ENCODE assay signal across 8 cellular contexts in the genomic region with DNA sequence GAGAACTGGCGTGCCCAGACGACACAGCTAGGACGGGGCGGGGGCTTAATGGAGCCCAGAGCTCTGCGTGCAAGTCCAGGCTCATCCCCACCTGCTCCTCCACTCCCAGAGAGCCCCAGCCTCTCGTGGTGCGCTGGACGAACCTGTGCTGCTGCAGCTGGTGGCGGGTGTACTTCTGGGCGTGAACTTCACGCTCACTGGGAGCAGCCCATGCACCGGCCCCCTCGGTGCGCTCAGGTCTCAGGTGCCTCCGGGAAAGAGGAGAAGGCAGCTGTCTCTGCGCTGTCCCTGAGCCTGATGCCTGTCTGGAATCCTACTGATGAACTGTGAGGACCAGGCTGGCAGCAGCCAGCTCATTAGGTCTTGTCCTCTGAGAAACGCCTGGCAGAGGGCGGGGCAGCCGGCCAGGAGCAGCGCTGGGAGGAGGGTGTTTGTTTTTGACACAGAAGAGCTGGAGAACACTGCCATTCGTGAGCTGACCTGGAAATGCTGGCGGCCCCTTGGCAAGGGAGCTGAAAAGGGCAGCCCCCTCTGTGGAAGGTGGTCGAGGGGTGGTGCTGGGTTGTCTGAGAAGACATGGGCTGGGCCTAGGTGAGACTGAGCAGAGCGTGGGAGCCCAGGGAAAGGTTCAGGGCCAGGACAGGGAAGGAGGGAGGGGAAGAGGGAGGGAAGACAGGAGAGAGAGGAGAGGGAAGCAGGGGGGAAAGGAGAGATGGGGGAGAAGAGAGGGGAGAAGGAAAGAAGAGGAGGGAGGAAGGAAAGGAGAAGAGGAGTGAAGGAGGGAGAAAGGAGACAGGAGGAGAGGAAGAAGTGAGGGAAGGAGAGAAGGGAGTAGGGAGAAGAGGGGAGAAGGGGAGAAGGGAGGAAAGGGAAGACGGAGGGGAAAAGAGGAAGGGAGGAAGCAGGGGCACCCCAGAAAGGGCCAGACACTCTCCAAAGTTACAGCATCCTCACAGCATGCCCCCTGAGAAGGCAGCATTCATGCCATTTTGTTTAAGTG. TPM values are rescaled to one million over a fixed set of nuclear protein-coding genes. Genes with fewer than 3 reads are reported as not detected.
DNase-seq lines count a peak whose midpoint lies in the region; ATAC-seq lines count a peak whose summit lies in the region.

No MANE protein-coding gene starts in this region.

- H3K4me1 ChIP-seq in duodenal mucosa (ENCODE audit: control insufficient read depth in 1 of 2, insufficient read depth in 2 of 2, low read length in 2 of 2) (peaks cover 10 to 13% of the 10 kb centered on the region in 2 donors), neuronal stem cell (ENCODE audit: control insufficient read depth in 2 of 2, insufficient read depth in 1 of 2, low read depth in 1 of 2, low read length in 2 of 2) (peaks cover 13 to 24% of the 10 kb centered on the region in 2 donors)

- H2BK120ac ChIP-seq in neuronal stem cell (ENCODE audit: low read depth, low read length) = no peak overlapping the region

- no peak for ATAC-seq in HG02852 (IDR thresholded peaks at IDR 0.05; ENCODE audit: unreplicated experiment)
- ATAC-seq in GM21737 (IDR thresholded peaks at IDR 0.05; ENCODE audit: unreplicated experiment) = no peak

- peak overlapping the region; percentile 61 for H4K91ac ChIP-seq in neuronal stem cell (ENCODE audit: low read depth, low read length, poor library complexity)

- peak overlapping the region; percentile 84 for H2BK15ac ChIP-seq in neuronal stem cell (ENCODE audit: low read length)

- H3K14ac ChIP-seq in neuronal stem cell (ENCODE audit: low read length) = peak overlapping the region; percentile 4

- H3K9ac ChIP-seq in duodenal mucosa (ENCODE audit: low read depth in 1 of 2, low read length in 2 of 2) (peak overlapping the region in 1 of 2 donors; percentile 2), neuronal stem cell (ENCODE audit: low read depth, low read length, poor library complexity) (no peak overlapping the region)

- H3K4ac ChIP-seq in neuronal stem cell (ENCODE audit: low read length) = no peak overlapping the region

- H3K18ac ChIP-seq in neuronal stem cell (ENCODE audit: low read length) = peak overlapping the region; percentile 94

- H2AFZ ChIP-seq in neuronal stem cell (ENCODE audit: low read length) = peak overlapping the region; percentile 76

- H3K27me3 ChIP-seq in duodenal mucosa (ENCODE audit: control insufficient read depth in 1 of 2, insufficient read depth in 2 of 2, low read length in 2 of 2) (no peaks in the 10 kb centered on the region), neuronal stem cell (ENCODE audit: control insufficient read depth in 3 of 3, insufficient read depth in 3 of 3, low read depth in 1 of 3, low read length in 3 of 3) (peaks cover 0 to 15% (median 4%) of the 10 kb centered on the region in 3 experiments)

- WGBS in neuronal stem cell (ENCODE audit: extremely low coverage in 2 of 2, insufficient read length in 2 of 2, insufficient replicate concordance in 1 of 2), 2 donors = no CpG with 5 or more reads among the region's 25 CpGs

- H2BK5ac ChIP-seq in neuronal stem cell (ENCODE audit: low read length) = peak overlapping the region; percentile 32

- DNase-seq in COR-L47 (lab: John Stamatoyannopoulos, UW) = peak; percentile 70
- peak; percentile 66 for DNase-seq in NCI-H2107 treated with DMSO at 0.1 percent for 48 hours (lab: John Stamatoyannopoulos, UW; ENCODE audit: unreplicated experiment)
- DNase-seq in neuronal stem cell (ENCODE audit: low spot score) = no peak
- no peak for DNase-seq in NCI-H1436 treated with DMSO at 0.1 percent for 48 hours (lab: John Stamatoyannopoulos, UW)
- no peak for DNase-seq in germinal center (ENCODE audit: low spot score)

- H3K9me3 ChIP-seq in duodenal mucosa (ENCODE audit: control insufficient read depth in 1 of 2, low read length in 2 of 2) (no peaks in the 10 kb centered on the region), neuronal stem cell (replicated peaks in 1 of 2; ENCODE audit: control insufficient read depth in 2 of 2, insufficient read depth in 1 of 2, low read depth in 1 of 2, low read length in 2 of 2) (no peaks in the 10 kb centered on the region)

- H4K8ac ChIP-seq in neuronal stem cell (ENCODE audit: low read depth, low read length) = no peak overlapping the region

- H3K36me3 ChIP-seq in duodenal mucosa (ENCODE audit: control insufficient read depth in 1 of 2, insufficient read depth in 2 of 2, low read length in 2 of 2) (no peaks in the 10 kb centered on the region), neuronal stem cell (replicated peaks in 1 of 2; ENCODE audit: control insufficient read depth in 2 of 2, insufficient read depth in 2 of 2, low read length in 2 of 2) (no peaks in the 10 kb centered on the region)

- no peaks in the 10 kb centered on the region for H3K79me1 ChIP-seq in neuronal stem cell (ENCODE audit: low read depth, low read length)

- H3K4me3 ChIP-seq in duodenal mucosa (ENCODE audit: low read depth in 1 of 2, low read length in 2 of 2) (peak overlapping the region; percentile 19 to 60), neuronal stem cell (ENCODE audit: low read length in 2 of 2) (peak overlapping the region in 1 of 2 donors; percentile 38)

- H2AK5ac ChIP-seq in neuronal stem cell (ENCODE audit: low read depth, low read length) = peak overlapping the region; percentile 3

- no peak overlapping the region for H3K23ac ChIP-seq in neuronal stem cell (ENCODE audit: low read depth, low read length, poor library complexity)

- H2BK12ac ChIP-seq in neuronal stem cell (ENCODE audit: low read length) = peak overlapping the region; percentile 82

- H3K4me2 ChIP-seq in neuronal stem cell (ENCODE audit: insufficient read depth, low read length, poor library complexity, severe bottlenecking) = peak overlapping the region; percentile 53

- H3K27ac ChIP-seq in duodenal mucosa (ENCODE audit: low read depth, low read length) (peak overlapping the region; percentile 14), neuronal stem cell (replicated peaks; ENCODE audit: low read length) (no peak overlapping the region)

RNA-seq across cellular contexts. Expression of gene TNS3, which starts 53.5 kb away (rescaled TPM):
- 19.8 TPM for polyA plus RNA-seq in neuronal stem cell (2013, experiment 1 of 2)
- polyA plus RNA-seq in neuronal stem cell (2013, experiment 2 of 2) = 19.8 TPM

Comparison
In these comparisons a context has a peak if more than half of its experiments do, and no peak if none do; other contexts are left out.
1. DNase-seq: peak in COR-L47 (single experiment) and NCI-H2107 treated with DMSO at 0.1 percent for 48 hours (single experiment); none in neuronal stem cell (single experiment), NCI-H1436 treated with DMSO at 0.1 percent for 48 hours (single experiment) and germinal center (single experiment).